Comparison of ENCODE assay signal across 12 cellular contexts in genomic region chr11:131889760-131890620, GRCh38.
A peak's percentile ranks its signal among the peaks of the same experiment; 100 is the strongest.
DNase-seq lines count a peak whose midpoint lies in the region; ATAC-seq and TF ChIP-seq lines count a peak whose summit lies in the region.
"Had no signal": no experiment of that assay in that cellular context is flagged by ENCODE, and none has a peak within 500 bp of the region (broad histone marks: within the 10 kb centered on the region; RNA-seq: fewer than 3 reads in every experiment).

No MANE protein-coding gene starts in this region.

- CTCF ChIA-PET in activated CD4-positive, alpha-beta memory T cell treated with anti-CD3 and anti-CD28 coated beads for 36 hours (lab: Charles Lee) = no interaction called here

- no peaks in the 10 kb centered on the region for H3K4me1 Mint-ChIP-seq in activated CD4-positive, alpha-beta memory T cell treated with anti-CD3 and anti-CD28 coated beads for 36 hours (ENCODE audit: low read depth)

- peak overlapping the region; percentile 80 for H3K27ac ChIP-seq in rectal smooth muscle tissue (ENCODE audit: low read depth, low read length)
- H3K27ac ChIP-seq: neutrophil had no signal

- H3K4me3 Mint-ChIP-seq in activated CD4-positive, alpha-beta memory T cell treated with anti-CD3 and anti-CD28 coated beads for 36 hours = no peak overlapping the region
- H3K4me3 Mint-ChIP-seq: stimulated activated naive CD8-positive, alpha-beta T cell treated with anti-CD3 and anti-CD28 coated beads, Interleukin-15, Interleukin-2, amounts not matched to agents 100 ng/mL and 50 ng/mL, for 24 hours had no signal

- no peaks in the 10 kb centered on the region for H3K36me3 Mint-ChIP-seq in activated CD4-positive, alpha-beta memory T cell treated with anti-CD3 and anti-CD28 coated beads for 36 hours

- no peaks in the 10 kb centered on the region for H3K27me3 ChIP-seq in rectal smooth muscle tissue (ENCODE audit: control insufficient read depth, insufficient read depth, low read length)

- peak; percentile 18 for TF ChIP-seq CTCF in fibroblast of villous mesenchyme (IDR thresholded peaks at IDR 0.05; ENCODE audit: insufficient read depth, low read depth, low read length)

- H3K36me3 ChIP-seq in rectal smooth muscle tissue (ENCODE audit: control insufficient read depth, insufficient read depth, low read length) = no peaks in the 10 kb centered on the region
- H3K36me3 ChIP-seq: neutrophil had no signal

- no peak overlapping the region for H3K4me3 ChIP-seq in fibroblast of villous mesenchyme (ENCODE audit: low read depth, low read length)
- no peak overlapping the region for H3K4me3 ChIP-seq in rectal smooth muscle tissue (ENCODE audit: low read length)

- no peak overlapping the region for H3K27ac Mint-ChIP-seq in activated CD4-positive, alpha-beta memory T cell treated with anti-CD3 and anti-CD28 coated beads for 36 hours
- H3K27ac Mint-ChIP-seq: stimulated activated naive CD8-positive, alpha-beta T cell treated with anti-CD3 and anti-CD28 coated beads, Interleukin-15, Interleukin-2, amounts not matched to agents 100 ng/mL and 50 ng/mL, for 24 hours had no signal

- peaks cover 20% of the 10 kb centered on the region for H3K4me1 ChIP-seq in rectal smooth muscle tissue (ENCODE audit: control insufficient read depth, insufficient read depth, low read length)

- peak; percentile 88 for DNase-seq in NCI-H69 (lab: John Stamatoyannopoulos, UW)
- DNase-seq in fibroblast of villous mesenchyme (ENCODE audit: low read depth) = peak; percentile 47
- DNase-seq in epidermal melanocyte (ENCODE audit: insufficient read length, low spot score) = no peak
- no peak for DNase-seq in activated CD4-positive, alpha-beta memory T cell treated with anti-CD3 and anti-CD28 coated beads for 36 hours
- DNase-seq: activated CD4-positive, alpha-beta T cell treated with anti-CD3 and anti-CD28 coated beads for 4 hours; NCI-H524 treated with DMSO at 0.1 percent for 48 hours; stimulated activated CD4-positive, alpha-beta T cell treated with anti-CD3 and anti-CD28 coated beads, Interleukin-1b, Interleukin-23, amount 100 ng/mL, for 48 hours had no signal

- ATAC-seq in GM18867 (IDR thresholded peaks at IDR 0.05; ENCODE audit: unreplicated experiment) (peak; percentile 26), HG03469 (IDR thresholded peaks at IDR 0.05; ENCODE audit: unreplicated experiment) (no peak)

- POLR2A ChIA-PET in activated CD4-positive, alpha-beta memory T cell treated with anti-CD3 and anti-CD28 coated beads for 36 hours (lab: Charles Lee) = no interaction called here

- no peaks in the 10 kb centered on the region for H3K9me3 Mint-ChIP-seq in activated CD4-positive, alpha-beta memory T cell treated with anti-CD3 and anti-CD28 coated beads for 36 hours

- H3K9ac ChIP-seq in rectal smooth muscle tissue (ENCODE audit: low read length) = no peak overlapping the region

- intact Hi-C loops in activated CD4-positive, alpha-beta memory T cell treated with anti-CD3 and anti-CD28 coated beads for 36 hours (cut with micrococcal nuclease) = no loop called here

- H3K27me3 Mint-ChIP-seq in activated CD4-positive, alpha-beta memory T cell treated with anti-CD3 and anti-CD28 coated beads for 36 hours = no peaks in the 10 kb centered on the region
- H3K27me3 Mint-ChIP-seq: stimulated activated naive CD8-positive, alpha-beta T cell treated with anti-CD3 and anti-CD28 coated beads, Interleukin-15, Interleukin-2, amounts not matched to agents 100 ng/mL and 50 ng/mL, for 24 hours had no signal

Comparison
In these comparisons a context has a peak if more than half of its experiments do, and no peak if none do; other contexts are left out.
1. DNase-seq: peak in NCI-H69 (single experiment) and fibroblast of villous mesenchyme (single experiment); none in epidermal melanocyte (single experiment) and activated CD4-positive, alpha-beta memory T cell treated with anti-CD3 and anti-CD28 coated beads for 36 hours (single experiment).